In the genomic region with DNA sequence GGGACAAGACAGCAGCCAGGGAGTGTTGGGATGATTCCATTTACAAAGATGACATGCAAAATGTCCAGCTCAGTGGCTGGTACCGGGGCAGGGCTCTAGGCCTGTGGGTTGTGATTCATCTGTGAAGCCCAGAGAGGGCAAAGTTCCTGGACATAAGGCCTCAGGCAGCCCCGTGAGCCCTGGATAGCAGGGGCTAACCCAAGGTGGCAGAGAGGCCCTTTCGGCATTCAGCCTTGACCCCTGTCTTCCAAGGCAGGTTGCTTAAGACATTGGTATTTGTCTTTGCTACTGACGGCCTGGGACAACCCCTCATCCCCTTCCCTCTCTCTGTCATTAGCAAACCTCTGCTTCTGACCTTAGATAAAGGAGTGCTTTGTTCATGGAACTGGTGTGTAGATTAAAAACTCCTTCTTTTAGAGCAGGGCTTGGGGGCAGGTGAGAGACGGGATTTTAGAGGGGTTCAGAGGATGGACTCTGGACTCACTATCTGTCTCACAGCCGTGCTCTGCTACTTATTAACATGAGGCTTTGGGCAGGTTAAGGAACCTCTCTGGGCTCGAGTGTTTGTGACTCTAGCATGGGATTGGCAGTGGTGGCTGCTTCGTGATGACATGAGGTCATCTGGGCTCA, we compare ENCODE assay signal across 1 cellular context.
TF ChIP-seq lines count a peak whose summit lies in the region.

No MANE protein-coding gene starts in this region.

TF ChIP-seq in HepG2, 621 proteins besides CTCF, POLR2A, EP300 and RAD21 (continued from another document and continues in another):
- TF ChIP-seq, protein P1, sequence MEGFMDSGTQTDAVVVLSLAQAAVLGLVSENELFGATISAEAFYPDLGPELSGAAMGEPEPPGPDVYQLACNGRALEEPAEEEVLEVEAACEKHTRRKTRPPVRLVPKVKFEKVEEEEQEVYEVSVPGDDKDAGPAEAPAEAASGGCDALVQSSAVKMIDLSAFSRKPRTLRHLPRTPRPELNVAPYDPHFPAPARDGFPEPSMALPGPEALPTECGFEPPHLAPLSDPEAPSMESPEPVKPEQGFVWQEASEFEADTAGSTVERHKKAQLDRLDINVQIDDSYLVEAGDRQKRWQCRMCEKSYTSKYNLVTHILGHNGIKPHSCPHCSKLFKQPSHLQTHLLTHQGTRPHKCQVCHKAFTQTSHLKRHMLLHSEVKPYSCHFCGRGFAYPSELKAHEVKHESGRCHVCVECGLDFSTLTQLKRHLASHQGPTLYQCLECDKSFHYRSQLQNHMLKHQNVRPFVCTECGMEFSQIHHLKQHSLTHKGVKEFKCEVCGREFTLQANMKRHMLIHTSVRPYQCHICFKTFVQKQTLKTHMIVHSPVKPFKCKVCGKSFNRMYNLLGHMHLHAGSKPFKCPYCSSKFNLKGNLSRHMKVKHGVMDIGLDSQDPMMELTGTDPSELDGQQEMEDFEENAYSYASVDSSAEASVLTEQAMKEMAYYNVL (CRISPR knock-in tag; IDR thresholded peaks at IDR 0.05; ENCODE audit: borderline replicate concordance): peak; percentile 82; the same call in 1 of the 2 replicates
- no peak for TF ChIP-seq PRMT3 (CRISPR knock-in tag; IDR thresholded peaks at IDR 0.05; ENCODE audit: borderline replicate concordance, low read depth)
- TF ChIP-seq ATF7 (IDR thresholded peaks at IDR 0.05): no peak
- TF ChIP-seq ATF7 (CRISPR knock-in tag; IDR thresholded peaks at IDR 0.05): no peak
- TF ChIP-seq HMG20A (CRISPR knock-in tag; IDR thresholded peaks at IDR 0.05; ENCODE audit: borderline replicate concordance): 0 out of 2 replicates have a peak, but pooled peaks have one; percentile 46
- peak; percentile 11; the same call in 1 of the 2 replicates for TF ChIP-seq DMAP1 (CRISPR knock-in tag; IDR thresholded peaks at IDR 0.05)
- TF ChIP-seq CBFB (CRISPR knock-in tag; IDR thresholded peaks at IDR 0.05): peak; percentile 77; the same call in 1 of the 2 replicates
- no peak for TF ChIP-seq ZNF451 (CRISPR knock-in tag; IDR thresholded peaks at IDR 0.05)
- 0 out of 2 replicates have a peak, but pooled peaks have one; percentile 47 for TF ChIP-seq ZNF138 (CRISPR knock-in tag; IDR thresholded peaks at IDR 0.05; ENCODE audit: low read depth)
- no peak for TF ChIP-seq ZNF282 (IDR thresholded peaks at IDR 0.05; ENCODE audit: partially characterized antibody)
- peak; percentile 81; the same call in 1 of the 2 replicates for TF ChIP-seq HDAC2 (CRISPR knock-in tag; IDR thresholded peaks at IDR 0.05)
- TF ChIP-seq ELF1 (CRISPR knock-in tag; IDR thresholded peaks at IDR 0.05): no peak
- TF ChIP-seq, protein P2, sequence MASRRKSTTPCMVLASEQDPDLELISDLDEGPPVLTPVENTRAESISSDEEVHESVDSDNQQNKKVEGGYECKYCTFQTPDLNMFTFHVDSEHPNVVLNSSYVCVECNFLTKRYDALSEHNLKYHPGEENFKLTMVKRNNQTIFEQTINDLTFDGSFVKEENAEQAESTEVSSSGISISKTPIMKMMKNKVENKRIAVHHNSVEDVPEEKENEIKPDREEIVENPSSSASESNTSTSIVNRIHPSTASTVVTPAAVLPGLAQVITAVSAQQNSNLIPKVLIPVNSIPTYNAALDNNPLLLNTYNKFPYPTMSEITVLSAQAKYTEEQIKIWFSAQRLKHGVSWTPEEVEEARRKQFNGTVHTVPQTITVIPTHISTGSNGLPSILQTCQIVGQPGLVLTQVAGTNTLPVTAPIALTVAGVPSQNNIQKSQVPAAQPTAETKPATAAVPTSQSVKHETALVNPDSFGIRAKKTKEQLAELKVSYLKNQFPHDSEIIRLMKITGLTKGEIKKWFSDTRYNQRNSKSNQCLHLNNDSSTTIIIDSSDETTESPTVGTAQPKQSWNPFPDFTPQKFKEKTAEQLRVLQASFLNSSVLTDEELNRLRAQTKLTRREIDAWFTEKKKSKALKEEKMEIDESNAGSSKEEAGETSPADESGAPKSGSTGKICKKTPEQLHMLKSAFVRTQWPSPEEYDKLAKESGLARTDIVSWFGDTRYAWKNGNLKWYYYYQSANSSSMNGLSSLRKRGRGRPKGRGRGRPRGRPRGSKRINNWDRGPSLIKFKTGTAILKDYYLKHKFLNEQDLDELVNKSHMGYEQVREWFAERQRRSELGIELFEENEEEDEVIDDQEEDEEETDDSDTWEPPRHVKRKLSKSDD (CRISPR knock-in tag; IDR thresholded peaks at IDR 0.05; ENCODE audit: low read depth): no peak
- no peak for TF ChIP-seq PHF8 (CRISPR knock-in tag; IDR thresholded peaks at IDR 0.05)
- no peak for TF ChIP-seq TOE1 (CRISPR knock-in tag; IDR thresholded peaks at IDR 0.05)
- no peak for TF ChIP-seq EEA1 (CRISPR knock-in tag; IDR thresholded peaks at IDR 0.05; ENCODE audit: borderline replicate concordance)
- TF ChIP-seq, protein P3, sequence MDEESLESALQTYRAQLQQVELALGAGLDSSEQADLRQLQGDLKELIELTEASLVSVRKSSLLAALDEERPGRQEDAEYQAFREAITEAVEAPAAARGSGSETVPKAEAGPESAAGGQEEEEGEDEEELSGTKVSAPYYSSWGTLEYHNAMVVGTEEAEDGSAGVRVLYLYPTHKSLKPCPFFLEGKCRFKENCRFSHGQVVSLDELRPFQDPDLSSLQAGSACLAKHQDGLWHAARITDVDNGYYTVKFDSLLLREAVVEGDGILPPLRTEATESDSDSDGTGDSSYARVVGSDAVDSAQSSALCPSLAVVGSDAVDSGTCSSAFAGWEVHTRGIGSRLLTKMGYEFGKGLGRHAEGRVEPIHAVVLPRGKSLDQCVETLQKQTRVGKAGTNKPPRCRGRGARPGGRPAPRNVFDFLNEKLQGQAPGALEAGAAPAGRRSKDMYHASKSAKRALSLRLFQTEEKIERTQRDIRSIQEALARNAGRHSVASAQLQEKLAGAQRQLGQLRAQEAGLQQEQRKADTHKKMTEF (CRISPR knock-in tag; IDR thresholded peaks at IDR 0.05): peak; percentile 72
- no peak for TF ChIP-seq MAFG (CRISPR knock-in tag; IDR thresholded peaks at IDR 0.05)
- TF ChIP-seq ZNF207 (IDR thresholded peaks at IDR 0.05; ENCODE audit: borderline replicate concordance): no peak
- no peak for TF ChIP-seq ZNF773 (CRISPR knock-in tag; IDR thresholded peaks at IDR 0.05; ENCODE audit: borderline replicate concordance)
- TF ChIP-seq, protein P4, sequence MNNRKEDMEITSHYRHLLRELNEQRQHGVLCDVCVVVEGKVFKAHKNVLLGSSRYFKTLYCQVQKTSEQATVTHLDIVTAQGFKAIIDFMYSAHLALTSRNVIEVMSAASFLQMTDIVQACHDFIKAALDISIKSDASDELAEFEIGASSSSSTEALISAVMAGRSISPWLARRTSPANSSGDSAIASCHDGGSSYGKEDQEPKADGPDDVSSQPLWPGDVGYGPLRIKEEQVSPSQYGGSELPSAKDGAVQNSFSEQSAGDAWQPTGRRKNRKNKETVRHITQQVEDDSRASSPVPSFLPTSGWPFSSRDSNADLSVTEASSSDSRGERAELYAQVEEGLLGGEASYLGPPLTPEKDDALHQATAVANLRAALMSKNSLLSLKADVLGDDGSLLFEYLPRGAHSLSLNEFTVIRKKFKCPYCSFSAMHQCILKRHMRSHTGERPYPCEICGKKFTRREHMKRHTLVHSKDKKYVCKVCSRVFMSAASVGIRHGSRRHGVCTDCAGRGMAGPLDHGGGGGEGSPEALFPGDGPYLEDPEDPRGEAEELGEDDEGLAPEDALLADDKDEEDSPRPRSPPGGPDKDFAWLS (CRISPR knock-in tag; IDR thresholded peaks at IDR 0.05; ENCODE audit: borderline replicate concordance): 0 out of 2 replicates have a peak, but pooled peaks have one; percentile 32
- no peak for TF ChIP-seq ZNF816 (CRISPR knock-in tag; IDR thresholded peaks at IDR 0.05; ENCODE audit: borderline replicate concordance)
- TF ChIP-seq, protein P5, sequence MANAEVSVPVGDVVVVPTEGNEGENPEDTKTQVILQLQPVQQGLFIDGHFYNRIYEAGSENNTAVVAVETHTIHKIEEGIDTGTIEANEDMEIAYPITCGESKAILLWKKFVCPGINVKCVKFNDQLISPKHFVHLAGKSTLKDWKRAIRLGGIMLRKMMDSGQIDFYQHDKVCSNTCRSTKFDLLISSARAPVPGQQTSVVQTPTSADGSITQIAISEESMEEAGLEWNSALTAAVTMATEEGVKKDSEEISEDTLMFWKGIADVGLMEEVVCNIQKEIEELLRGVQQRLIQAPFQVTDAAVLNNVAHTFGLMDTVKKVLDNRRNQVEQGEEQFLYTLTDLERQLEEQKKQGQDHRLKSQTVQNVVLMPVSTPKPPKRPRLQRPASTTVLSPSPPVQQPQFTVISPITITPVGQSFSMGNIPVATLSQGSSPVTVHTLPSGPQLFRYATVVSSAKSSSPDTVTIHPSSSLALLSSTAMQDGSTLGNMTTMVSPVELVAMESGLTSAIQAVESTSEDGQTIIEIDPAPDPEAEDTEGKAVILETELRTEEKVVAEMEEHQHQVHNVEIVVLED (CRISPR knock-in tag; IDR thresholded peaks at IDR 0.05; ENCODE audit: borderline replicate concordance): peak; percentile 20; the same call in 1 of the 2 replicates
- TF ChIP-seq, protein P6, sequence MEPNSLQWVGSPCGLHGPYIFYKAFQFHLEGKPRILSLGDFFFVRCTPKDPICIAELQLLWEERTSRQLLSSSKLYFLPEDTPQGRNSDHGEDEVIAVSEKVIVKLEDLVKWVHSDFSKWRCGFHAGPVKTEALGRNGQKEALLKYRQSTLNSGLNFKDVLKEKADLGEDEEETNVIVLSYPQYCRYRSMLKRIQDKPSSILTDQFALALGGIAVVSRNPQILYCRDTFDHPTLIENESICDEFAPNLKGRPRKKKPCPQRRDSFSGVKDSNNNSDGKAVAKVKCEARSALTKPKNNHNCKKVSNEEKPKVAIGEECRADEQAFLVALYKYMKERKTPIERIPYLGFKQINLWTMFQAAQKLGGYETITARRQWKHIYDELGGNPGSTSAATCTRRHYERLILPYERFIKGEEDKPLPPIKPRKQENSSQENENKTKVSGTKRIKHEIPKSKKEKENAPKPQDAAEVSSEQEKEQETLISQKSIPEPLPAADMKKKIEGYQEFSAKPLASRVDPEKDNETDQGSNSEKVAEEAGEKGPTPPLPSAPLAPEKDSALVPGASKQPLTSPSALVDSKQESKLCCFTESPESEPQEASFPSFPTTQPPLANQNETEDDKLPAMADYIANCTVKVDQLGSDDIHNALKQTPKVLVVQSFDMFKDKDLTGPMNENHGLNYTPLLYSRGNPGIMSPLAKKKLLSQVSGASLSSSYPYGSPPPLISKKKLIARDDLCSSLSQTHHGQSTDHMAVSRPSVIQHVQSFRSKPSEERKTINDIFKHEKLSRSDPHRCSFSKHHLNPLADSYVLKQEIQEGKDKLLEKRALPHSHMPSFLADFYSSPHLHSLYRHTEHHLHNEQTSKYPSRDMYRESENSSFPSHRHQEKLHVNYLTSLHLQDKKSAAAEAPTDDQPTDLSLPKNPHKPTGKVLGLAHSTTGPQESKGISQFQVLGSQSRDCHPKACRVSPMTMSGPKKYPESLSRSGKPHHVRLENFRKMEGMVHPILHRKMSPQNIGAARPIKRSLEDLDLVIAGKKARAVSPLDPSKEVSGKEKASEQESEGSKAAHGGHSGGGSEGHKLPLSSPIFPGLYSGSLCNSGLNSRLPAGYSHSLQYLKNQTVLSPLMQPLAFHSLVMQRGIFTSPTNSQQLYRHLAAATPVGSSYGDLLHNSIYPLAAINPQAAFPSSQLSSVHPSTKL (CRISPR knock-in tag; IDR thresholded peaks at IDR 0.05): peak; percentile 88
- 0 out of 2 replicates have a peak, but pooled peaks have one; percentile 18 for TF ChIP-seq ZNF629 (CRISPR knock-in tag; conservative IDR thresholded peaks at IDR 0.05)
- TF ChIP-seq, protein P7, sequence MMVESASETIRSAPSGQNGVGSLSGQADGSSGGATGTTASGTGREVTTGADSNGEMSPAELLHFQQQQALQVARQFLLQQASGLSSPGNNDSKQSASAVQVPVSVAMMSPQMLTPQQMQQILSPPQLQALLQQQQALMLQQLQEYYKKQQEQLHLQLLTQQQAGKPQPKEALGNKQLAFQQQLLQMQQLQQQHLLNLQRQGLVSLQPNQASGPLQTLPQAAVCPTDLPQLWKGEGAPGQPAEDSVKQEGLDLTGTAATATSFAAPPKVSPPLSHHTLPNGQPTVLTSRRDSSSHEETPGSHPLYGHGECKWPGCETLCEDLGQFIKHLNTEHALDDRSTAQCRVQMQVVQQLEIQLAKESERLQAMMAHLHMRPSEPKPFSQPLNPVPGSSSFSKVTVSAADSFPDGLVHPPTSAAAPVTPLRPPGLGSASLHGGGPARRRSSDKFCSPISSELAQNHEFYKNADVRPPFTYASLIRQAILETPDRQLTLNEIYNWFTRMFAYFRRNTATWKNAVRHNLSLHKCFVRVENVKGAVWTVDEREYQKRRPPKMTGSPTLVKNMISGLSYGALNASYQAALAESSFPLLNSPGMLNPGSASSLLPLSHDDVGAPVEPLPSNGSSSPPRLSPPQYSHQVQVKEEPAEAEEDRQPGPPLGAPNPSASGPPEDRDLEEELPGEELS (CRISPR knock-in tag; IDR thresholded peaks at IDR 0.05): no peak
- TF ChIP-seq RCOR2 (CRISPR knock-in tag; IDR thresholded peaks at IDR 0.05): peak; percentile 70
- peak; percentile 49; the same call in 1 of the 2 replicates for TF ChIP-seq MIXL1 (CRISPR knock-in tag; IDR thresholded peaks at IDR 0.05)
- TF ChIP-seq RORA (CRISPR knock-in tag; IDR thresholded peaks at IDR 0.05): no peak
- TF ChIP-seq, protein P8, sequence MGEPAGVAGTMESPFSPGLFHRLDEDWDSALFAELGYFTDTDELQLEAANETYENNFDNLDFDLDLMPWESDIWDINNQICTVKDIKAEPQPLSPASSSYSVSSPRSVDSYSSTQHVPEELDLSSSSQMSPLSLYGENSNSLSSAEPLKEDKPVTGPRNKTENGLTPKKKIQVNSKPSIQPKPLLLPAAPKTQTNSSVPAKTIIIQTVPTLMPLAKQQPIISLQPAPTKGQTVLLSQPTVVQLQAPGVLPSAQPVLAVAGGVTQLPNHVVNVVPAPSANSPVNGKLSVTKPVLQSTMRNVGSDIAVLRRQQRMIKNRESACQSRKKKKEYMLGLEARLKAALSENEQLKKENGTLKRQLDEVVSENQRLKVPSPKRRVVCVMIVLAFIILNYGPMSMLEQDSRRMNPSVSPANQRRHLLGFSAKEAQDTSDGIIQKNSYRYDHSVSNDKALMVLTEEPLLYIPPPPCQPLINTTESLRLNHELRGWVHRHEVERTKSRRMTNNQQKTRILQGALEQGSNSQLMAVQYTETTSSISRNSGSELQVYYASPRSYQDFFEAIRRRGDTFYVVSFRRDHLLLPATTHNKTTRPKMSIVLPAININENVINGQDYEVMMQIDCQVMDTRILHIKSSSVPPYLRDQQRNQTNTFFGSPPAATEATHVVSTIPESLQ (CRISPR knock-in tag; conservative IDR thresholded peaks at IDR 0.05): no peak
- TF ChIP-seq ZNF234 (CRISPR knock-in tag; conservative IDR thresholded peaks at IDR 0.05): no peak
- TF ChIP-seq ZNF761 (CRISPR knock-in tag; conservative IDR thresholded peaks at IDR 0.05): no peak
- TF ChIP-seq MYC (CRISPR knock-in tag; IDR thresholded peaks at IDR 0.05; ENCODE audit: borderline replicate concordance): no peak
- peak; percentile 94 for TF ChIP-seq MTA1 (CRISPR knock-in tag; IDR thresholded peaks at IDR 0.05; ENCODE audit: borderline replicate concordance)
- no peak for TF ChIP-seq HNRNPUL1 (IDR thresholded peaks at IDR 0.05; ENCODE audit: low read depth, low read length)
- TF ChIP-seq DNMT1 (CRISPR knock-in tag; IDR thresholded peaks at IDR 0.05): no peak
- peak; percentile 84 for TF ChIP-seq TEAD3 (CRISPR knock-in tag; optimal IDR thresholded peaks at IDR 0.05; ENCODE audit: borderline replicate concordance)
- TF ChIP-seq TRIM24 (CRISPR knock-in tag; IDR thresholded peaks at IDR 0.05): no peak
